14 cellular contexts compared by ENCODE assay signal in genomic region chr6:139852484-139853140, GRCh38.
A peak's percentile ranks its signal among the peaks of the same experiment; 100 is the strongest.
DNase-seq lines count a peak whose midpoint lies in the region; ATAC-seq and TF ChIP-seq lines count a peak whose summit lies in the region.
"Had no signal": no experiment of that assay in that cellular context is flagged by ENCODE, and none has a peak within 500 bp of the region (broad histone marks: within the 10 kb centered on the region; RNA-seq: fewer than 3 reads in every experiment).

No MANE protein-coding gene starts in this region.

- ATAC-seq in Panc1, result no peak
- ATAC-seq: activated CD8-positive, alpha-beta memory T cell treated with anti-CD3 and anti-CD28 coated beads, Interleukin-2, amount 10 ng/mL, durations not matched to agents 7 days and 5 days had no signal

- in situ Hi-C loops in G401 (cut with HindIII; ENCODE audit: low sequenced_read_pairs), result no loop called here
- in situ Hi-C loops in Panc1 (cut with HindIII; ENCODE audit: low pct_unique_long_range_greater_than_20kb, low sequenced_read_pairs), result no loop called here

- CTCF ChIA-PET in Panc1 (lab: Charles Lee), result no interaction called here

- WGBS in stomach, 5 donors, result 65 to 76% (median 71%) methylated on average over 9 of the region's 9 CpGs

- intact Hi-C loops in Panc1 (cut with micrococcal nuclease; ENCODE audit: unreplicated experiment), result no loop called here
- intact Hi-C loops in stomach (cut with DNase I; ENCODE audit: low total_unique reads), result no loop called here

- peak overlapping the region; percentile 35 for H2AFZ ChIP-seq in parathyroid adenoma

- H3K36me3 ChIP-seq in Panc1 (ENCODE audit: control insufficient read depth, insufficient read depth, low read length), result no peaks in the 10 kb centered on the region
- H3K36me3 ChIP-seq in parathyroid adenoma (ENCODE audit: control insufficient read depth, insufficient read depth, low read length), result no peaks in the 10 kb centered on the region
- H3K36me3 ChIP-seq in stomach, result no peaks in the 10 kb centered on the region
- H3K36me3 ChIP-seq: adrenal gland, MG63, neutrophil had no signal

- no TSS peak for BruUV-seq in Panc1 (replicated peaks; lab: Mats Ljungman, UMichigan)

- H3K4me2 ChIP-seq in parathyroid adenoma (ENCODE audit: low read length), result no peak overlapping the region

- POLR2A ChIA-PET in Panc1 (lab: Charles Lee), result no interaction called here

- H3K4me1 ChIP-seq in Panc1 (ENCODE audit: control insufficient read depth, insufficient read depth, low read length) (peaks cover 6% of the 10 kb centered on the region; the same call in 1 of the 2 replicates), parathyroid adenoma (peaks cover 23% of the 10 kb centered on the region), stomach (peaks cover 0 to 16% (median 6%) of the 10 kb centered on the region in 4 donors)

- H3K9ac ChIP-seq in parathyroid adenoma, result no peak overlapping the region

- H3K4me3 ChIP-seq in Panc1 (ENCODE audit: low read depth in 2 of 2, low read length in 2 of 2) (no peak overlapping the region), foreskin fibroblast (ENCODE audit: low read depth in 1 of 2, low read length in 2 of 2) (no peak overlapping the region), parathyroid adenoma (ENCODE audit: low read depth, low read length) (no peak overlapping the region), stomach (no peak overlapping the region)
- H3K4me3 ChIP-seq: adrenal gland, MG63 had no signal

- no peaks in the 10 kb centered on the region for H3K27me3 ChIP-seq in Panc1 (ENCODE audit: control insufficient read depth, insufficient read depth, low read length)
- H3K27me3 ChIP-seq in parathyroid adenoma (ENCODE audit: control insufficient read depth, insufficient read depth, low read length), result no peaks in the 10 kb centered on the region
- H3K27me3 ChIP-seq in stomach, result no peaks in the 10 kb centered on the region
- H3K27me3 ChIP-seq: adrenal gland, MG63, neutrophil had no signal

- peak; percentile 37 for DNase-seq in G401 (ENCODE audit: low spot score)
- DNase-seq in Panc1 (ENCODE audit: low read depth, low spot score), result no peak
- DNase-seq in foreskin fibroblast, result peak; percentile 69 to 71
- no peak for DNase-seq in activated CD8-positive, alpha-beta memory T cell treated with anti-CD3 and anti-CD28 coated beads for 24 hours
- no peak for DNase-seq in SKM-1 treated with dmso at 0.1 percent for 144 hours (lab: John Stamatoyannopoulos, UW; ENCODE audit: unreplicated experiment)
- no peak for DNase-seq in effector CD4-positive, alpha-beta T cell
- no peak for DNase-seq in stomach
- DNase-seq: activated CD8-positive, alpha-beta memory T cell treated with anti-CD3 and anti-CD28 coated beads, Interleukin-2, amount 10 ng/mL, durations not matched to agents 7 days and 5 days; adrenal gland; MG63; stimulated activated CD4-positive, alpha-beta T cell treated with anti-CD3 and anti-CD28 coated beads, Interleukin-2, amount 100 ng/mL, for 24 hours; stimulated activated naive CD4-positive, alpha-beta T cell had no signal

- H3K79me2 ChIP-seq in parathyroid adenoma, result no peaks in the 10 kb centered on the region

- peak overlapping the region; percentile 69; the same call in 1 of the 2 replicates for H3K27ac ChIP-seq in Panc1 (ENCODE audit: low read length)
- no peak overlapping the region for H3K27ac ChIP-seq in parathyroid adenoma
- H3K27ac ChIP-seq in stomach, result no peak overlapping the region
- H3K27ac ChIP-seq: adrenal gland, neutrophil had no signal

- no peak for TF ChIP-seq POLR2A in stomach (IDR thresholded peaks at IDR 0.05)

- TF ChIP-seq CTCF in Panc1 (IDR thresholded peaks at IDR 0.05), result no peak
- TF ChIP-seq CTCF in foreskin fibroblast (IDR thresholded peaks at IDR 0.05; ENCODE audit: low read depth, low read length), result no peak
- no peak for TF ChIP-seq CTCF in parathyroid adenoma (IDR thresholded peaks at IDR 0.05)
- TF ChIP-seq CTCF in stomach (IDR thresholded peaks at IDR 0.05), result no peak

- peaks cover 12% of the 10 kb centered on the region; the same call in 1 of the 2 replicates for H3K9me3 ChIP-seq in Panc1 (ENCODE audit: control insufficient read depth, insufficient read depth, low read depth, low read length)
- H3K9me3 ChIP-seq in parathyroid adenoma (ENCODE audit: control insufficient read depth, low read length), result peaks cover 4% of the 10 kb centered on the region
- peaks cover 0 to 5% (median 0%) of the 10 kb centered on the region in 4 donors for H3K9me3 ChIP-seq in stomach
- H3K9me3 ChIP-seq: adrenal gland, neutrophil had no signal

- TF ChIP-seq EP300 in stomach (IDR thresholded peaks at IDR 0.05), result no peak

Comparison
In these comparisons a context has a peak if more than half of its experiments do, and no peak if none do; other contexts are left out.
1. DNase-seq: peak in G401 (single experiment) and foreskin fibroblast (2 of 2); none in Panc1 (single experiment), activated CD8-positive, alpha-beta memory T cell treated with anti-CD3 and anti-CD28 coated beads for 24 hours (single experiment), SKM-1 treated with dmso at 0.1 percent for 144 hours (single experiment), effector CD4-positive, alpha-beta T cell (single experiment) and stomach (single experiment).